12 cellular contexts compared by ENCODE assay signal in genomic region chr2:1751768-1752725, GRCh38.
"Had no signal": no experiment of that assay in that cellular context is flagged by ENCODE, and none has a peak within 500 bp of the region (broad histone marks: within the 10 kb centered on the region; RNA-seq: fewer than 3 reads in every experiment).

No MANE protein-coding gene starts in this region.

- H3K27ac ChIP-seq: left ventricle myocardium inferior, pancreas, skin epidermis had no signal

- H3K4me3 ChIP-seq: esophagus muscularis mucosa, left ventricle myocardium inferior, pancreas, skin epidermis, tibial artery had no signal

- H3K27me3 ChIP-seq: pancreas had no signal

- H3K4me3 Mint-ChIP-seq: activated CD4-positive, alpha-beta T cell treated with anti-CD3 and anti-CD28 coated beads, Interleukin-2, amount 10 ng/mL, durations not matched to agents 7 days and 5 days had no signal

- H3K4me1 Mint-ChIP-seq: activated CD4-positive, alpha-beta T cell treated with anti-CD3 and anti-CD28 coated beads, Interleukin-2, amount 10 ng/mL, durations not matched to agents 7 days and 5 days had no signal

- H3K36me3 ChIP-seq: esophagus muscularis mucosa, left ventricle myocardium inferior, pancreas, tibial artery had no signal

- DNase-seq: activated CD4-positive, alpha-beta T cell treated with anti-CD3 and anti-CD28 coated beads, Interleukin-2, amount 10 ng/mL, durations not matched to agents 7 days and 5 days; activated CD4-positive, CD25-positive, alpha-beta regulatory T cell; activated effector memory CD4-positive, alpha-beta T cell treated with Interleukin-2 at 50 U/mL for 16 hours; activated T-cell treated with anti-CD3 and anti-CD28 coated beads, Interleukin-2, amount 50 U/mL, for 1 hour; left ventricle myocardium inferior had no signal

- H3K9me3 ChIP-seq: esophagus muscularis mucosa, left ventricle myocardium inferior, pancreas, SK-N-SH, tibial artery had no signal

- H3K4me1 ChIP-seq: pancreas had no signal

- H3K27ac Mint-ChIP-seq: activated CD4-positive, alpha-beta T cell treated with anti-CD3 and anti-CD28 coated beads, Interleukin-2, amount 10 ng/mL, durations not matched to agents 7 days and 5 days; activated naive CD4-positive, alpha-beta T cell treated with anti-CD3 and anti-CD28 coated beads, Interleukin-2, amount 50 U/mL, for 72 hours had no signal

- H3K9me3 Mint-ChIP-seq: neural crest cell had no signal

- H3K9ac ChIP-seq: SK-N-SH had no signal
